ENCODE assay signal across 23 cellular contexts in the genomic region with DNA sequence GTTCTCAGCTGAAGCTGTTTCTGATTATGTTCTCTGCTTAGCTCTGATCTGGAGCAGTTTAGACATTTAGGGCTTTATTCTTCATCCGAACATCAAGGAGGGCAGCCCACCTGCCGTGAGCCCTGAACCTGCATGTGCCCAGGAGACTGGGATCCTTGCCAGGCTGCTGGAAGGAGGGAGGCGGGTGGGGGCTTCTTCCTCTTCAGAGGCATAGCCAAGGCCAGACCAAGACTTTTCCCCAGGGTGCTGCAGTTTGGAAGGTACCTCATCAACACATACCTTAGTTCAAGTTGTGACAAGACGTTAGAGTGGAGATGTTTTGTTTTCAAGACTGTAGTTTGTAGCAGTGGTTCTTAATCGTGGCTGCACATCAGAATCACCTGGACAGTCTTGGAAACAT.
"Had no signal": no experiment of that assay in that cellular context is flagged by ENCODE, and none has a peak within 500 bp of the region (broad histone marks: within the 10 kb centered on the region; RNA-seq: fewer than 3 reads in every experiment).

No MANE protein-coding gene starts in this region.

- H3K27ac ChIP-seq: body of pancreas, heart right ventricle, psoas muscle, vagina had no signal

- ATAC-seq: activated CD8-positive, alpha-beta T cell treated with anti-CD3 and anti-CD28 coated beads for 36 hours; body of pancreas; esophagus mucosa; heart right ventricle; naive thymus-derived CD4-positive, alpha-beta T cell; psoas muscle; right cardiac atrium had no signal

- H3K4me3 ChIP-seq: body of pancreas, heart right ventricle, psoas muscle, skin epidermis, vagina had no signal

- DNase-seq: activated CD4-positive, CD25-positive, alpha-beta regulatory T cell; activated CD8-positive, alpha-beta T cell treated with anti-CD3 and anti-CD28 coated beads for 36 hours; activated naive CD4-positive, alpha-beta T cell treated with Interleukin-2 at 50 U/mL for 16 hours; activated T-cell treated with anti-CD3 and anti-CD28 coated beads, Interleukin-2, amount 50 U/mL, for 24 hours; body of pancreas; cerebellar nuclear complex; cortex of kidney; effector CD4-positive, alpha-beta T cell; heart right ventricle; mesenchymal stem cell; naive thymus-derived CD4-positive, alpha-beta T cell; psoas muscle; right cardiac atrium; stimulated activated CD4-positive, alpha-beta T cell treated with anti-CD3 and anti-CD28 coated beads, Interleukin-15, amount 100 ng/mL, for 24 hours; stimulated activated CD4-positive, alpha-beta T cell treated with anti-CD3 and anti-CD28 coated beads, Interleukin-2, amount 100 ng/mL, for 48 hours; T1000; trophoblast cell had no signal

- H3K9me3 ChIP-seq: body of pancreas, vagina had no signal

- H3K36me3 ChIP-seq: heart right ventricle, vagina had no signal

- H3K27ac Mint-ChIP-seq: activated CD4-positive, alpha-beta T cell treated with anti-CD3 and anti-CD28 coated beads, Interleukin-2, amount 10 ng/mL, durations not matched to agents 24 days and 14 days; activated CD8-positive, alpha-beta T cell treated with anti-CD3 and anti-CD28 coated beads for 36 hours; activated T-cell treated with anti-CD3 and anti-CD28 coated beads, Interleukin-2, amount 50 U/mL, for 24 hours; activated T-helper 2 cell treated with anti-CD3 and anti-CD28 coated beads, Interferon-gamma antibody, Interleukin-2, Interleukin-4, amounts not matched to agents 10 μg/mL and 5 μg/mL and 100 μg/mL, durations not matched to agents 14 hours and 24 hours and 36 hours; naive thymus-derived CD4-positive, alpha-beta T cell; stimulated activated naive CD8-positive, alpha-beta T cell treated with anti-CD3 and anti-CD28 coated beads, Interleukin-15, Interleukin-2, amounts not matched to agents 100 ng/mL and 50 ng/mL, for 24 hours had no signal

- H3K4me1 ChIP-seq: body of pancreas, vagina had no signal

- H3K4me3 Mint-ChIP-seq: activated CD4-positive, alpha-beta T cell treated with anti-CD3 and anti-CD28 coated beads, Interleukin-2, amount 10 ng/mL, durations not matched to agents 24 days and 14 days; activated CD8-positive, alpha-beta T cell treated with anti-CD3 and anti-CD28 coated beads for 36 hours; activated T-cell treated with anti-CD3 and anti-CD28 coated beads, Interleukin-2, amount 50 U/mL, for 24 hours; naive thymus-derived CD4-positive, alpha-beta T cell; stimulated activated naive CD8-positive, alpha-beta T cell treated with anti-CD3 and anti-CD28 coated beads, Interleukin-15, Interleukin-2, amounts not matched to agents 100 ng/mL and 50 ng/mL, for 24 hours had no signal

- H3K27me3 ChIP-seq: body of pancreas, vagina had no signal
